In genomic region chr15:42879390-42879912, GRCh38 we compare ENCODE assay signal across 13 cellular contexts.
"Had no signal": no experiment of that assay in that cellular context is flagged by ENCODE, and none has a peak within 500 bp of the region (broad histone marks: within the 10 kb centered on the region; RNA-seq: fewer than 3 reads in every experiment).

No MANE protein-coding gene starts in this region.

- DNase-seq: activated CD4-positive, alpha-beta T cell treated with anti-CD3 and anti-CD28 coated beads for 36 hours; activated CD8-positive, alpha-beta memory T cell treated with anti-CD3 and anti-CD28 coated beads, Interleukin-2, amount 50 U/mL, for 48 hours; activated CD8-positive, alpha-beta T cell treated with anti-CD3 and anti-CD28 coated beads, Interleukin-2, amount 10 ng/mL, durations not matched to agents 7 days and 5 days; activated naive CD4-positive, alpha-beta T cell; heart left ventricle; mesenchymal stem cell; ovary; stimulated activated CD4-positive, alpha-beta T cell treated with anti-CD3 and anti-CD28 coated beads, Interleukin-2, amount 100 ng/mL, for 48 hours; stimulated activated naive CD4-positive, alpha-beta T cell treated with Interleukin-2 at 50 U/mL for 16 hours; T1000; WERI-Rb-1 had no signal

- H3K4me1 ChIP-seq: ascending aorta, suprapubic skin had no signal

- H3K9me3 ChIP-seq: ascending aorta, ovary, suprapubic skin had no signal

- H3K27ac ChIP-seq: ascending aorta, heart left ventricle, ovary, suprapubic skin, WERI-Rb-1 had no signal

- H3K4me3 ChIP-seq: ascending aorta, heart left ventricle, ovary, suprapubic skin had no signal

- ATAC-seq: activated CD4-positive, alpha-beta T cell treated with anti-CD3 and anti-CD28 coated beads for 36 hours; activated CD8-positive, alpha-beta T cell treated with anti-CD3 and anti-CD28 coated beads, Interleukin-2, amount 10 ng/mL, durations not matched to agents 7 days and 5 days; heart left ventricle had no signal

- H3K36me3 ChIP-seq: ascending aorta, ovary, suprapubic skin, WERI-Rb-1 had no signal

- H3K27me3 ChIP-seq: ascending aorta, heart left ventricle, ovary, suprapubic skin had no signal
